In the genomic region with DNA sequence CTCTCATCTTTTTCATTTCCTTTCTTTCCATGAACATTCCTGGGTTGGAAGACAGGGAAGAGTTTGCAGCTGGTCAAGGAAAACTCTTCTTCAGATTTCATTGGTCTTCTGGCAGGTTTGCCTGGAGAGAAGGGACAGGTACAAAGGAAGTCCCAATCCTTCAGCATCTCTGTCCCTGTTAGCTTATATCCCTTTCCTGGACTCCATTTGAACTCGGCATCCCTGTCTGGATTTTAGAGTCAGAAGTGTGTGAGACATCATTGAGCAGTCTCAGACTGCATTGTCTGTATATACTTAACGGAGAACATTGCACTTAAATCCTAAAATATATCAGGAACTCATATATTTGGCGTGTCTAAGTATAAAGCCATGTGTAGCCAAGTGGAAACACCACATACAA, we compare ENCODE assay signal across 1 cellular context.
TF ChIP-seq lines count a peak whose summit lies in the region.

No MANE protein-coding gene starts in this region.

TF ChIP-seq in K562, 482 proteins besides CTCF, POLR2A, EP300 and RAD21 (continued from another document):
- TF ChIP-seq NKRF (IDR thresholded peaks at IDR 0.05; ENCODE audit: borderline replicate concordance) (0 out of 2 replicates have a peak, but pooled peaks have one; percentile 6), EP400 (IDR thresholded peaks at IDR 0.05) (no peak), SAFB (IDR thresholded peaks at IDR 0.05; ENCODE audit: borderline replicate concordance, low read depth, low read length) (no peak), MNT (conservative IDR thresholded peaks at IDR 0.05) (no peak; a peak in 1 of 4 replicates), RERE (CRISPR knock-in tag; IDR thresholded peaks at IDR 0.05; ENCODE audit: borderline replicate concordance) (no peak), TAF15 (IDR thresholded peaks at IDR 0.05; ENCODE audit: low read depth, low read length) (no peak), BCLAF1 (IDR thresholded peaks at IDR 0.05; ENCODE audit: borderline replicate concordance in 1 of 2, control insufficient read depth in 1 of 2, low read depth in 2 of 2, low read length in 1 of 2) (no peak), KLF6 (CRISPR knock-in tag; IDR thresholded peaks at IDR 0.05; ENCODE audit: borderline replicate concordance) (no peak), ZNF57 (CRISPR knock-in tag; IDR thresholded peaks at IDR 0.05) (no peak), CAMTA2 (CRISPR knock-in tag; conservative IDR thresholded peaks at IDR 0.05) (no peak), XRCC5 (IDR thresholded peaks at IDR 0.05; ENCODE audit: low read depth, low read length) (no peak), ZNF134 (CRISPR knock-in tag; conservative IDR thresholded peaks at IDR 0.05) (no peak), POLR3G (IDR thresholded peaks at IDR 0.05; ENCODE audit: extremely low read depth, insufficient read length, insufficient replicate concordance) (no peak), VEZF1 (CRISPR knock-in tag; IDR thresholded peaks at IDR 0.05) (0 out of 2 replicates have a peak, but pooled peaks have one; percentile 27), GTF2E2 (tag; IDR thresholded peaks at IDR 0.05) (0 out of 2 replicates have a peak, but pooled peaks have one; percentile 9)
- TF ChIP-seq, protein P1, sequence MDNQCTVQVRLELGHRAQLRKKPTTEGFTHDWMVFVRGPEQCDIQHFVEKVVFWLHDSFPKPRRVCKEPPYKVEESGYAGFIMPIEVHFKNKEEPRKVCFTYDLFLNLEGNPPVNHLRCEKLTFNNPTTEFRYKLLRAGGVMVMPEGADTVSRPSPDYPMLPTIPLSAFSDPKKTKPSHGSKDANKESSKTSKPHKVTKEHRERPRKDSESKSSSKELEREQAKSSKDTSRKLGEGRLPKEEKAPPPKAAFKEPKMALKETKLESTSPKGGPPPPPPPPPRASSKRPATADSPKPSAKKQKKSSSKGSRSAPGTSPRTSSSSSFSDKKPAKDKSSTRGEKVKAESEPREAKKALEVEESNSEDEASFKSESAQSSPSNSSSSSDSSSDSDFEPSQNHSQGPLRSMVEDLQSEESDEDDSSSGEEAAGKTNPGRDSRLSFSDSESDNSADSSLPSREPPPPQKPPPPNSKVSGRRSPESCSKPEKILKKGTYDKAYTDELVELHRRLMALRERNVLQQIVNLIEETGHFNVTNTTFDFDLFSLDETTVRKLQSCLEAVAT (IDR thresholded peaks at IDR 0.05), result peak in 1 of 2 experiments; percentile 12; a peak in 1 of 4 replicates
